Comparison of ENCODE assay signal across 31 cellular contexts in the genomic region with DNA sequence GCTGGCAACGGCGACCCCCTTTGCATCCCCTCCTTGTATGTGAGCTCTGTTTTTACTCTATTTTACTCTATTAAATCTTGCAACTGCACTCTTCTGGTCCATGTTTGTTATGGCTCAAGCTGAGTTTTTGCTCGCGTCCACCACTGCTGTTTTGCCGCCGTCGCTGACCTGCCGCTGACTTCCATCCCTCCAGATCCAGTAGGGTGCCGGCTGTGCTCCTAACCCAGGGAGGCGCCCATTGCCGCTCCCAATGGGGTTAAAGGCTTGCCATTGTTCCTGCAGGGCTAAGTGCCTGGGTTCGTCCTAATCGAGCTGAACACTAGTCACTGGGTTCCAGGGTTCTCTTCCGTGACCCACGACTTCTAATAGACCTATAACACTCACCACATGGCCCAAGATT.
"Had no signal": no experiment of that assay in that cellular context is flagged by ENCODE, and none has a peak within 500 bp of the region (broad histone marks: within the 10 kb centered on the region; RNA-seq: fewer than 3 reads in every experiment).

No MANE protein-coding gene starts in this region.

- DNase-seq: activated B cell treated with CpG ODN at 0.5 μM for 24 hours; activated CD4-positive, alpha-beta memory T cell treated with anti-CD3 and anti-CD28 coated beads for 36 hours; activated CD4-positive, alpha-beta T cell treated with anti-CD3 and anti-CD28 coated beads for 4 hours; activated CD4-positive, alpha-beta T cell treated with anti-CD3 and anti-CD28 coated beads, Interleukin-2, amount 10 ng/mL, durations not matched to agents 24 days and 14 days; activated CD4-positive, alpha-beta T cell treated with anti-CD3 and anti-CD28 coated beads, Interleukin-2, amount 50 U/mL, for 1 hour; activated CD4-positive, alpha-beta T cell treated with anti-CD3 and anti-CD28 coated beads, Interleukin-2, amount 50 U/mL, for 4 hours; activated CD4-positive, CD25-positive, alpha-beta regulatory T cell treated with anti-CD3 and anti-CD28 coated beads, Interleukin-2, amount 50 U/mL, for 72 hours; activated CD8-positive, alpha-beta memory T cell treated with anti-CD3 and anti-CD28 coated beads, Interleukin-2, amount 50 U/mL, for 4 hours; activated CD8-positive, alpha-beta T cell treated with anti-CD3 and anti-CD28 coated beads for 36 hours; activated effector memory CD4-positive, alpha-beta T cell treated with anti-CD3 and anti-CD28 coated beads, Interleukin-2, amount 50 U/mL, for 16 hours; activated gamma-delta T cell treated with Interleukin-2 at 50 U/mL for 16 hours; activated naive CD4-positive, alpha-beta T cell; activated naive CD4-positive, alpha-beta T cell treated with anti-CD3 and anti-CD28 coated beads for 36 hours; activated naive CD4-positive, alpha-beta T cell treated with anti-CD3 and anti-CD28 coated beads, Interleukin-2, amount 50 U/mL, for 16 hours; activated naive CD8-positive, alpha-beta T cell treated with anti-CD3 and anti-CD28 coated beads for 36 hours; activated T-cell treated with anti-CD3 and anti-CD28 coated beads for 4 hours; activated T-cell treated with anti-CD3 and anti-CD28 coated beads, Interleukin-2, amount 50 U/mL, for 1 hour; activated T-cell treated with anti-CD3 and anti-CD28 coated beads, Interleukin-2, amount 50 U/mL, for 4 hours; activated T-cell treated with anti-CD3 and anti-CD28 coated beads, Interleukin-2, amount 50 U/mL, for 72 hours; adrenal gland; amniotic stem cell; body of pancreas; brain microvascular endothelial cell; central memory CD4-positive, alpha-beta T cell; T-helper 1 cell; T-helper 2 cell; T-helper 9 cell; WERI-Rb-1 had no signal

- H3K4me1 ChIP-seq: adrenal gland, body of pancreas, breast epithelium had no signal

- H3K4me3 ChIP-seq: adrenal gland, body of pancreas, breast epithelium had no signal

- H3K36me3 ChIP-seq: adrenal gland, brain microvascular endothelial cell, breast epithelium, WERI-Rb-1 had no signal

- H3K27ac ChIP-seq: adrenal gland, body of pancreas, brain microvascular endothelial cell, breast epithelium, WERI-Rb-1 had no signal

- H3K27me3 ChIP-seq: adrenal gland, body of pancreas, brain microvascular endothelial cell, breast epithelium had no signal

- H3K9me3 ChIP-seq: adrenal gland, body of pancreas had no signal

- ATAC-seq: activated CD8-positive, alpha-beta T cell treated with anti-CD3 and anti-CD28 coated beads for 36 hours; activated naive CD4-positive, alpha-beta T cell treated with anti-CD3 and anti-CD28 coated beads, Interleukin-2, amount 50 U/mL, for 72 hours; activated T-cell treated with anti-CD3 and anti-CD28 coated beads, Interleukin-2, amount 50 U/mL, for 4 hours; activated T-cell treated with anti-CD3 and anti-CD28 coated beads, Interleukin-2, amount 50 U/mL, for 72 hours; activated T-helper 17 cell treated with anti-CD3 and anti-CD28 coated beads, Interleukin-2, amount 50 U/mL, for 72 hours; body of pancreas had no signal
